In genomic region chr1:240136402-240136801, GRCh38 we compare ENCODE assay signal across 1 cellular context.
TF ChIP-seq lines count a peak whose summit lies in the region.

No MANE protein-coding gene starts in this region.

TF ChIP-seq in IMR-90, 13 proteins besides CTCF, POLR2A, EP300 and RAD21:
- TF ChIP-seq CHD1 (IDR thresholded peaks at IDR 0.05; ENCODE audit: low read depth, low read length) (no peak), ELK1 (IDR thresholded peaks at IDR 0.05; ENCODE audit: borderline replicate concordance, low read depth, low read length) (no peak), MAZ (IDR thresholded peaks at IDR 0.05; ENCODE audit: borderline replicate concordance, low read depth, low read length) (no peak), RCOR1 (IDR thresholded peaks at IDR 0.05; ENCODE audit: insufficient replicate concordance, low read length) (no peak), BHLHE40 (IDR thresholded peaks at IDR 0.05; ENCODE audit: low read depth, low read length) (no peak), MXI1 (IDR thresholded peaks at IDR 0.05; ENCODE audit: borderline replicate concordance, low read depth, low read length) (no peak), SMC3 (IDR thresholded peaks at IDR 0.05; ENCODE audit: low read depth, low read length) (no peak), CEBPB (IDR thresholded peaks at IDR 0.05; ENCODE audit: low read depth, low read length) (no peak), FOS (IDR thresholded peaks at IDR 0.05; ENCODE audit: low read depth, low read length) (no peak), MAFK (IDR thresholded peaks at IDR 0.05; ENCODE audit: low read depth, low read length) (no peak), RFX5 (IDR thresholded peaks at IDR 0.05; ENCODE audit: low read depth, low read length) (no peak), USF2 (IDR thresholded peaks at IDR 0.05; ENCODE audit: low read depth, low read length) (no peak), NFE2L2 (IDR thresholded peaks at IDR 0.05; ENCODE audit: low read depth, low read length) (no peak)
TF ChIP-seq in IMR-90: peak in this region for 0.
